ENCODE assay signal across 13 cellular contexts in genomic region chr15:70533931-70534742, GRCh38.
DNase-seq lines count a peak whose midpoint lies in the region; ATAC-seq and TF ChIP-seq lines count a peak whose summit lies in the region.
"Had no signal": no experiment of that assay in that cellular context is flagged by ENCODE, and none has a peak within 500 bp of the region (broad histone marks: within the 10 kb centered on the region; RNA-seq: fewer than 3 reads in every experiment).

No MANE protein-coding gene starts in this region.

- peaks cover 53% of the 10 kb centered on the region for H3K4me1 Mint-ChIP-seq in activated naive CD8-positive, alpha-beta T cell treated with anti-CD3 and anti-CD28 coated beads, Interleukin-2, amount 10 ng/mL, durations not matched to agents 7 days and 5 days
- H3K4me1 Mint-ChIP-seq in neural progenitor cell, result peaks cover 44% of the 10 kb centered on the region

- H3K27ac Mint-ChIP-seq in activated naive CD8-positive, alpha-beta T cell treated with anti-CD3 and anti-CD28 coated beads, Interleukin-2, amount 10 ng/mL, durations not matched to agents 7 days and 5 days, result peak overlapping the region; percentile 95
- peak overlapping the region; percentile 34 for H3K27ac Mint-ChIP-seq in neural progenitor cell

- peaks cover 8% of the 10 kb centered on the region for H3K36me3 Mint-ChIP-seq in activated naive CD8-positive, alpha-beta T cell treated with anti-CD3 and anti-CD28 coated beads, Interleukin-2, amount 10 ng/mL, durations not matched to agents 7 days and 5 days
- no peaks in the 10 kb centered on the region for H3K36me3 Mint-ChIP-seq in neural progenitor cell

- peak overlapping the region; percentile 88 for H3K4me3 Mint-ChIP-seq in activated naive CD8-positive, alpha-beta T cell treated with anti-CD3 and anti-CD28 coated beads, Interleukin-2, amount 10 ng/mL, durations not matched to agents 7 days and 5 days
- no peak overlapping the region for H3K4me3 Mint-ChIP-seq in neural progenitor cell

- H3K27ac ChIP-seq in neural progenitor cell (no peak overlapping the region), tibial artery (no peak overlapping the region)
- H3K27ac ChIP-seq: uterus, VCaP had no signal

- POLR2A ChIA-PET in activated naive CD8-positive, alpha-beta T cell treated with anti-CD3 and anti-CD28 coated beads, Interleukin-2, amount 10 ng/mL, durations not matched to agents 7 days and 5 days (lab: Charles Lee), result interaction anchor here (0.9 to 4.0 kb wide), 10 partner anchors 7 to 437 kb away, joined by 3 to 48 read pairs (median 3); partner anchors contain the start of gene TLE3

- no peak overlapping the region for H3K4me3 ChIP-seq in neural progenitor cell
- no peak overlapping the region for H3K4me3 ChIP-seq in tibial artery
- H3K4me3 ChIP-seq: uterus had no signal

- H3K9me3 ChIP-seq in neural progenitor cell (ENCODE audit: low read depth), result no peaks in the 10 kb centered on the region
- no peaks in the 10 kb centered on the region for H3K9me3 ChIP-seq in tibial artery
- H3K9me3 ChIP-seq: uterus had no signal

- no peak overlapping the region for H3K9ac ChIP-seq in neural progenitor cell

- H4K20me1 ChIP-seq in neural progenitor cell (ENCODE audit: low read depth), result no peaks in the 10 kb centered on the region

- no peak for ATAC-seq in activated naive CD8-positive, alpha-beta T cell treated with anti-CD3 and anti-CD28 coated beads, Interleukin-2, amount 10 ng/mL, durations not matched to agents 7 days and 5 days (ENCODE audit: low read depth)
- no peak for ATAC-seq in GM21786 (IDR thresholded peaks at IDR 0.05; ENCODE audit: unreplicated experiment)
- ATAC-seq: HCT116 had no signal

- peak; percentile 45 for DNase-seq in activated CD8-positive, alpha-beta memory T cell treated with anti-CD3 and anti-CD28 coated beads for 24 hours
- no peak for DNase-seq in activated CD8-positive, alpha-beta memory T cell treated with anti-CD3 and anti-CD28 coated beads, Interleukin-2, amount 50 U/mL, for 48 hours
- DNase-seq in HT1080 (ENCODE audit: low read depth) (peak; percentile 7), neural progenitor cell (ENCODE audit: low spot score) (no peak), tibial artery (no peak), NCI-H748 treated with DMSO at 0.1 percent for 48 hours (lab: John Stamatoyannopoulos, UW) (no peak)
- no peak for DNase-seq in activated naive CD8-positive, alpha-beta T cell treated with anti-CD3 and anti-CD28 coated beads, Interleukin-2, amount 10 ng/mL, durations not matched to agents 7 days and 5 days
- DNase-seq: activated effector memory CD4-positive, alpha-beta T cell treated with anti-CD3 and anti-CD28 coated beads, Interleukin-2, amount 50 U/mL, for 16 hours; NCI-H526 treated with DMSO at 0.1 percent for 48 hours; uterus had no signal

- no peaks in the 10 kb centered on the region for H3K27me3 Mint-ChIP-seq in activated naive CD8-positive, alpha-beta T cell treated with anti-CD3 and anti-CD28 coated beads, Interleukin-2, amount 10 ng/mL, durations not matched to agents 7 days and 5 days
- H3K27me3 Mint-ChIP-seq in neural progenitor cell (ENCODE audit: insufficient read depth, low read depth), result peaks cover 5% of the 10 kb centered on the region

- no peaks in the 10 kb centered on the region for H3K79me2 ChIP-seq in neural progenitor cell (ENCODE audit: low read depth)

- intact Hi-C loops in tibial artery (cut with DNase I; ENCODE audit: low total_unique reads), result no loop called here

- peaks cover 3% of the 10 kb centered on the region for H3F3A ChIP-seq in neural progenitor cell (ENCODE audit: low read depth)

- no peaks in the 10 kb centered on the region for H3K27me3 ChIP-seq in neural progenitor cell
- H3K27me3 ChIP-seq in tibial artery, result peaks cover 0 to 15% of the 10 kb centered on the region in 2 donors
- H3K27me3 ChIP-seq: uterus had no signal

- TF ChIP-seq CTCF in neural progenitor cell (IDR thresholded peaks at IDR 0.05) (no peak), tibial artery (IDR thresholded peaks at IDR 0.05) (no peak)

- no peaks in the 10 kb centered on the region for H3K9me3 Mint-ChIP-seq in activated naive CD8-positive, alpha-beta T cell treated with anti-CD3 and anti-CD28 coated beads, Interleukin-2, amount 10 ng/mL, durations not matched to agents 7 days and 5 days
- H3K9me3 Mint-ChIP-seq in neural progenitor cell, result no peaks in the 10 kb centered on the region

- H3K36me3 ChIP-seq in neural progenitor cell (no peaks in the 10 kb centered on the region), tibial artery (no peaks in the 10 kb centered on the region)
- H3K36me3 ChIP-seq: uterus had no signal

- H3K4me1 ChIP-seq in neural progenitor cell (peaks cover 28% of the 10 kb centered on the region), tibial artery (no peaks in the 10 kb centered on the region)
- H3K4me1 ChIP-seq: uterus had no signal

- no peak overlapping the region for H3K4me2 ChIP-seq in neural progenitor cell

- no peak overlapping the region for H2AFZ ChIP-seq in neural progenitor cell (replicated peaks)

Comparison
In these comparisons a context has a peak if more than half of its experiments do, and no peak if none do; other contexts are left out.
1. DNase-seq: peak in activated CD8-positive, alpha-beta memory T cell treated with anti-CD3 and anti-CD28 coated beads for 24 hours (single experiment) and HT1080 (single experiment); none in activated CD8-positive, alpha-beta memory T cell treated with anti-CD3 and anti-CD28 coated beads, Interleukin-2, amount 50 U/mL, for 48 hours (single experiment), activated naive CD8-positive, alpha-beta T cell treated with anti-CD3 and anti-CD28 coated beads, Interleukin-2, amount 10 ng/mL, durations not matched to agents 7 days and 5 days (single experiment), neural progenitor cell (single experiment), tibial artery (0 of 2) and NCI-H748 treated with DMSO at 0.1 percent for 48 hours (single experiment).